In the genomic region with DNA sequence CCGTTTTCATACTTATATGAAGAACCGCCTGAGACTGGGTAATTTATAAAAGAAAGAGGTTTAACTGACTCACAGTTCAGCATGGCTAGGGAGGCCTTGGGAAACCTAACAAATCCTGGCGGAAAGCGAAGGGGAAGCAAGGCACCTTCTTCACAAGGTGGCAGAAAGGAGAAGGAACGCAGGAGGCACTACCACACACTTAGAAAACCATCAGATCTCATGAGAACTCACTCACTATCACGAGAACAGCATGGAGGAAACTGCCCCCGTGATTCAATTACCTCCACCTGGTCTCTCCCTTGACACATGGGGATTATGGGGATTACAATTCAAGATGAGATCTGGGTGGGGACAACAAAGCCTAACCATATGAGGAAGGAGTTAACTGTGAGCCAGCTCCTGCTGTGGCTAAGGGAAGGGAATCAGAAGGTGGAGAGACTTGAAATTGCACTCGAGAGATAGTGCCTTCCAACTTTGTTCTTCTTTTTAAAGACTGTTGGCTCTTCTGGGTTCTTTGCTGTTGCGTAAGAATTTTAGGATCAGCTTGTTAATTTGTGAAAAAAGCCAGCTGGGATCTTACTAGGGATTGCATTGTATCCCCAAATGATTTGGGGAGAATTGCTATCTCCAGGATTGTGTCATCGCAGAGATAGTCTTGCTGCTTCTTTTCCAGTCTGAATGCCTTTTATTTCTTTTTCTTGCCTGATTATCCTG, we compare ENCODE assay signal across 19 cellular contexts. TPM values are rescaled to one million over a fixed set of nuclear protein-coding genes. Genes with fewer than 3 reads are reported as not detected.
DNase-seq lines count a peak whose midpoint lies in the region; ATAC-seq and TF ChIP-seq lines count a peak whose summit lies in the region.
"Had no signal": no experiment of that assay in that cellular context is flagged by ENCODE, and none has a peak within 500 bp of the region (broad histone marks: within the 10 kb centered on the region; RNA-seq: fewer than 3 reads in every experiment).

No MANE protein-coding gene starts in this region.

- no peaks in the 10 kb centered on the region for H3K9me3 Mint-ChIP-seq in activated CD4-positive, alpha-beta memory T cell treated with anti-CD3 and anti-CD28 coated beads for 36 hours
- no peaks in the 10 kb centered on the region for H3K9me3 Mint-ChIP-seq in activated CD4-positive, alpha-beta memory T cell treated with anti-CD3 and anti-CD28 coated beads, Interleukin-2, amount 10 ng/mL, durations not matched to agents 7 days and 5 days
- H3K9me3 Mint-ChIP-seq: activated naive CD8-positive, alpha-beta T cell treated with anti-CD3 and anti-CD28 coated beads, Interleukin-2, amount 10 ng/mL, durations not matched to agents 7 days and 5 days had no signal

- CTCF ChIA-PET in activated CD4-positive, alpha-beta memory T cell treated with anti-CD3 and anti-CD28 coated beads for 36 hours (lab: Charles Lee) = no interaction called here
- CTCF ChIA-PET in activated CD4-positive, alpha-beta memory T cell treated with anti-CD3 and anti-CD28 coated beads, Interleukin-2, amount 10 ng/mL, durations not matched to agents 7 days and 5 days (lab: Charles Lee) = no interaction called here

- ATAC-seq in HG03520 (IDR thresholded peaks at IDR 0.05; ENCODE audit: unreplicated experiment) = no peak
- ATAC-seq in GM19397 (IDR thresholded peaks at IDR 0.05; ENCODE audit: unreplicated experiment) = no peak
- ATAC-seq: A549 had no signal

- H3K4me3 Mint-ChIP-seq in activated CD4-positive, alpha-beta memory T cell treated with anti-CD3 and anti-CD28 coated beads for 36 hours = no peak overlapping the region
- H3K4me3 Mint-ChIP-seq in activated CD4-positive, alpha-beta memory T cell treated with anti-CD3 and anti-CD28 coated beads, Interleukin-2, amount 10 ng/mL, durations not matched to agents 7 days and 5 days = no peak overlapping the region
- H3K4me3 Mint-ChIP-seq: activated naive CD8-positive, alpha-beta T cell treated with anti-CD3 and anti-CD28 coated beads, Interleukin-2, amount 10 ng/mL, durations not matched to agents 7 days and 5 days had no signal

- DNase-seq in activated CD4-positive, alpha-beta memory T cell treated with anti-CD3 and anti-CD28 coated beads for 36 hours = no peak
- DNase-seq in activated CD4-positive, alpha-beta memory T cell treated with anti-CD3 and anti-CD28 coated beads, Interleukin-2, amount 10 ng/mL, durations not matched to agents 7 days and 5 days = no peak
- DNase-seq in OCI-M1 (lab: John Stamatoyannopoulos, UW) (peak; percentile 56), fibroblast of the aortic adventitia (ENCODE audit: low read depth) (peak; percentile 70), skeletal muscle cell (ENCODE audit: low read depth) (peak; percentile 26), EL (no peak)
- DNase-seq: activated CD4-positive, CD25-positive, alpha-beta regulatory T cell treated with anti-CD3 and anti-CD28 coated beads, Interleukin-2, amount 50 U/mL, for 72 hours; activated naive CD8-positive, alpha-beta T cell treated with anti-CD3 and anti-CD28 coated beads, Interleukin-2, amount 10 ng/mL, durations not matched to agents 7 days and 5 days; effector memory CD4-positive, alpha-beta T cell; GF-D8; NCI-H187; NCI-H510A; posterior cingulate gyrus; SW 1271 had no signal

- peak overlapping the region; percentile 38 for H3K27ac Mint-ChIP-seq in activated CD4-positive, alpha-beta memory T cell treated with anti-CD3 and anti-CD28 coated beads for 36 hours
- H3K27ac Mint-ChIP-seq in activated CD4-positive, alpha-beta memory T cell treated with anti-CD3 and anti-CD28 coated beads, Interleukin-2, amount 10 ng/mL, durations not matched to agents 7 days and 5 days = no peak overlapping the region
- H3K27ac Mint-ChIP-seq: activated naive CD8-positive, alpha-beta T cell treated with anti-CD3 and anti-CD28 coated beads, Interleukin-2, amount 10 ng/mL, durations not matched to agents 7 days and 5 days had no signal

- peaks cover 13% of the 10 kb centered on the region for H3K4me1 Mint-ChIP-seq in activated CD4-positive, alpha-beta memory T cell treated with anti-CD3 and anti-CD28 coated beads for 36 hours (ENCODE audit: low read depth)
- H3K4me1 Mint-ChIP-seq in activated CD4-positive, alpha-beta memory T cell treated with anti-CD3 and anti-CD28 coated beads, Interleukin-2, amount 10 ng/mL, durations not matched to agents 7 days and 5 days = peaks cover 21% of the 10 kb centered on the region

- H3K4me3 ChIP-seq in fibroblast of the aortic adventitia (ENCODE audit: low read depth, low read length) (no peak overlapping the region), skeletal muscle cell (ENCODE audit: low read depth, low read length) (no peak overlapping the region)
- H3K4me3 ChIP-seq: A549, cardiac muscle cell, thoracic aorta had no signal

- H3K36me3 Mint-ChIP-seq in activated CD4-positive, alpha-beta memory T cell treated with anti-CD3 and anti-CD28 coated beads for 36 hours = peaks cover 78% of the 10 kb centered on the region
- peaks cover 91% of the 10 kb centered on the region for H3K36me3 Mint-ChIP-seq in activated CD4-positive, alpha-beta memory T cell treated with anti-CD3 and anti-CD28 coated beads, Interleukin-2, amount 10 ng/mL, durations not matched to agents 7 days and 5 days (ENCODE audit: low read depth)

- intact Hi-C loops in activated CD4-positive, alpha-beta memory T cell treated with anti-CD3 and anti-CD28 coated beads for 36 hours (cut with micrococcal nuclease) = no loop called here

- TF ChIP-seq CTCF in fibroblast of the aortic adventitia (IDR thresholded peaks at IDR 0.05; ENCODE audit: insufficient read depth, low read length) = no peak

- no peaks in the 10 kb centered on the region for H3K27me3 Mint-ChIP-seq in activated CD4-positive, alpha-beta memory T cell treated with anti-CD3 and anti-CD28 coated beads for 36 hours
- no peaks in the 10 kb centered on the region for H3K27me3 Mint-ChIP-seq in activated CD4-positive, alpha-beta memory T cell treated with anti-CD3 and anti-CD28 coated beads, Interleukin-2, amount 10 ng/mL, durations not matched to agents 7 days and 5 days
- H3K27me3 Mint-ChIP-seq: activated naive CD8-positive, alpha-beta T cell treated with anti-CD3 and anti-CD28 coated beads, Interleukin-2, amount 10 ng/mL, durations not matched to agents 7 days and 5 days had no signal

- POLR2A ChIA-PET in activated CD4-positive, alpha-beta memory T cell treated with anti-CD3 and anti-CD28 coated beads for 36 hours (lab: Charles Lee) = no interaction called here
- POLR2A ChIA-PET in activated CD4-positive, alpha-beta memory T cell treated with anti-CD3 and anti-CD28 coated beads, Interleukin-2, amount 10 ng/mL, durations not matched to agents 7 days and 5 days (lab: Charles Lee) = no interaction called here

RNA-seq across cellular contexts. Expression of a gene that starts 21.0 kb away (rescaled TPM):
- total RNA-seq in activated CD4-positive, alpha-beta memory T cell treated with anti-CD3 and anti-CD28 coated beads for 36 hours = 100 to 1,000 TPM; 107 to 113 TPM
- 100 to 1,000 TPM; 196 to 197 TPM for total RNA-seq in activated CD4-positive, alpha-beta memory T cell treated with anti-CD3 and anti-CD28 coated beads, Interleukin-2, amount 10 ng/mL, durations not matched to agents 7 days and 5 days
- total RNA-seq in fibroblast of the aortic adventitia (ENCODE audit: low replicate concordance) = 107 and 157 TPM in 2 replicates

RNA-seq across cellular contexts. Expression of a gene that starts 40.4 kb away (rescaled TPM):
- 10 to 100 TPM; 70.6 to 74.2 TPM for total RNA-seq in activated CD4-positive, alpha-beta memory T cell treated with anti-CD3 and anti-CD28 coated beads for 36 hours
- total RNA-seq in activated CD4-positive, alpha-beta memory T cell treated with anti-CD3 and anti-CD28 coated beads, Interleukin-2, amount 10 ng/mL, durations not matched to agents 7 days and 5 days = 10 to 100 TPM; 40.7 to 42.9 TPM
- 19.5 TPM in 1 of 2 replicates, not detected in the other for total RNA-seq in fibroblast of the aortic adventitia (ENCODE audit: low replicate concordance)

Comparison
In these comparisons a context has a peak if more than half of its experiments do, and no peak if none do; other contexts are left out.
1. DNase-seq: peak in OCI-M1 (single experiment), fibroblast of the aortic adventitia (single experiment) and skeletal muscle cell (single experiment); none in activated CD4-positive, alpha-beta memory T cell treated with anti-CD3 and anti-CD28 coated beads for 36 hours (single experiment), activated CD4-positive, alpha-beta memory T cell treated with anti-CD3 and anti-CD28 coated beads, Interleukin-2, amount 10 ng/mL, durations not matched to agents 7 days and 5 days (single experiment) and EL (single experiment).